13 cellular contexts compared by ENCODE assay signal in the genomic region with DNA sequence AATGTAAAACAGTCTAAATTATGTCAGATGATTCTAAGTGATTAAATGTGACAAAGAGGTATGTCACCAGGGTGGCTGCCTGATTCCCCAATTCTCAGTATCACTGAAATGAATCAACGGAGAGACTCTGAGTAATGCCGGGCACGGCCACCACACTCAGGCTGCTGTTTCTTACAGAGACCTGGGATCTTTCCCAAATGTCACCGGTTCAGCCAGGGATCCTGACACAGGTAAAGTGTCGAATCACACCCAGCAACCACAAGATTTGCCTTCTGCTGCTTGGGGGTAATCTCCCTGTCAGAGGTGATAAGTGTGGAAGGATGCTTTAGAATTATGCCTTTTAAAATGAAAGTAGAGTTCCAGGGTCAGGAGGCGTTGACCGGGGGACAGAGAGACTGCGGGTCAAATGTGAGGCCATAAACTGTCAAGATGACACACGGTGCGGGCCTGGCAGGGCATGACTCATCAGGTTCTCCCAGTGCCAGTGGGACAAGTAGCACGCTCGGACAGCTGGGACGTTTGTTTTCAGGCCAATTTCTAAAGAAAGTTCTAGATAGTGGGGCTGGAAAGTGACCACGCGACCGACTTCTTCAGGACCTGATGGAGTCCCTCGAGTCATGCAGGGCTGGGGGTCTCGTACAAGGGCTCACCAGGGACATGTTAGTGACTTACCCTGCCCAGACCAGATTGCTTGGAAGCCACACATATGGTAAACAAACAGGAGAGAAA. TPM values are rescaled to one million over a fixed set of nuclear protein-coding genes. Genes with fewer than 3 reads are reported as not detected.
DNase-seq lines count a peak whose midpoint lies in the region; ATAC-seq and TF ChIP-seq lines count a peak whose summit lies in the region.
"Had no signal": no experiment of that assay in that cellular context is flagged by ENCODE, and none has a peak within 500 bp of the region (broad histone marks: within the 10 kb centered on the region; RNA-seq: fewer than 3 reads in every experiment).

No MANE protein-coding gene starts in this region.

- H2AFZ ChIP-seq in ACC112 (ENCODE audit: low read length, unreplicated experiment): no peak overlapping the region
- peak overlapping the region; percentile 88; the same call in 1 of the 2 replicates for H2AFZ ChIP-seq in GM23338

- no peak overlapping the region for H3K4me2 ChIP-seq in GM23338

- H3K9me2 ChIP-seq in GM23338 (ENCODE audit: insufficient read depth): no peaks in the 10 kb centered on the region

- H3K27ac ChIP-seq in ACC112 (ENCODE audit: low read depth, low read length) (no peak overlapping the region), GM23338 (ENCODE audit: low read depth) (no peak overlapping the region)
- H3K27ac ChIP-seq: thoracic aorta, VCaP had no signal

- H3K4me1 ChIP-seq in ACC112 (ENCODE audit: control insufficient read depth, insufficient read depth, low read length, unreplicated experiment) (peaks cover 16% of the 10 kb centered on the region), GM23338 (ENCODE audit: insufficient read depth) (no peaks in the 10 kb centered on the region)

- H3K27me3 ChIP-seq in ACC112 (ENCODE audit: insufficient read depth, low read length) (no peaks in the 10 kb centered on the region), GM23338 (ENCODE audit: insufficient read depth) (no peaks in the 10 kb centered on the region)

- POLR2A ChIA-PET in GM10248 (lab: Yijun Ruan, JAX): no interaction called here

- no peak overlapping the region for H3K27ac Mint-ChIP-seq in GM23338

- CTCF ChIA-PET in GM10248 (lab: Yijun Ruan, JAX): interaction anchor here (1.0 to 1.3 kb wide), 2 partner anchors 88 to 732 kb away, joined by 3 read pairs; a partner anchor contains a TSS

- no peak overlapping the region for H3K4me3 Mint-ChIP-seq in GM23338

- H3K36me3 ChIP-seq in ACC112 (ENCODE audit: insufficient read depth, low read length): no peaks in the 10 kb centered on the region
- no peaks in the 10 kb centered on the region for H3K36me3 ChIP-seq in GM23338 (ENCODE audit: insufficient read depth)
- H3K36me3 ChIP-seq: thoracic aorta had no signal

- no peak for TF ChIP-seq CTCF in GM23338 (conservative IDR thresholded peaks at IDR 0.05; ENCODE audit: low read depth in 2 of 2)
- TF ChIP-seq CTCF in GM10248 (IDR thresholded peaks at IDR 0.05; ENCODE audit: control extremely low read depth, extremely low read depth, low read depth, missing control alignments): no peak

- H3K4me3 ChIP-seq in ACC112 (ENCODE audit: low read depth, low read length) (peak overlapping the region; percentile 14; the same call in 1 of the 2 replicates), GM23338 (no peak overlapping the region)
- H3K4me3 ChIP-seq: thoracic aorta had no signal

- no peaks in the 10 kb centered on the region for H4K20me1 ChIP-seq in GM23338 (replicated peaks; ENCODE audit: insufficient read depth)

- DNase-seq in GM23338 (ENCODE audit: low spot score) (no peak), SW480 (ENCODE audit: low spot score) (peak; percentile 82), glomerular visceral epithelial cell (ENCODE audit: extremely low spot score) (peak; percentile 40), GM10248 (ENCODE audit: extremely low spot score) (no peak), COLO668 (lab: John Stamatoyannopoulos, UW; ENCODE audit: unreplicated experiment) (no peak), NCI-H1105 (lab: John Stamatoyannopoulos, UW) (no peak)
- no peak for DNase-seq in central memory CD4-positive, alpha-beta T cell
- DNase-seq: anterior cingulate cortex, head of caudate nucleus, NCI-H524 treated with DMSO at 0.1 percent for 48 hours had no signal

- H3K4me1 Mint-ChIP-seq in GM23338: no peaks in the 10 kb centered on the region; the same call in 1 of the 3 replicates

- ATAC-seq in GM23338: no peak

- H3K79me2 ChIP-seq in ACC112 (ENCODE audit: control insufficient read depth, insufficient read depth, low read length, unreplicated experiment): no peaks in the 10 kb centered on the region
- no peaks in the 10 kb centered on the region for H3K79me2 ChIP-seq in GM23338 (replicated peaks; ENCODE audit: insufficient read depth)

- no peaks in the 10 kb centered on the region for H3K36me3 Mint-ChIP-seq in GM23338 (ENCODE audit: low read depth)

- no peaks in the 10 kb centered on the region for H3F3A ChIP-seq in GM23338 (replicated peaks; ENCODE audit: low read depth)

- H3K9me3 Mint-ChIP-seq in GM23338: no peaks in the 10 kb centered on the region

- no peaks in the 10 kb centered on the region for H3K27me3 Mint-ChIP-seq in GM23338 (ENCODE audit: insufficient read depth, low read depth, poor library complexity)

TF ChIP-seq in GM23338, 12 proteins besides CTCF, POLR2A, EP300 and RAD21:
- no peak for TF ChIP-seq POLR2AphosphoS5 (IDR thresholded peaks at IDR 0.05; ENCODE audit: low read depth)
- no peak for TF ChIP-seq ZNF331 (CRISPR knock-in tag; IDR thresholded peaks at IDR 0.05; ENCODE audit: low read depth)
- TF ChIP-seq STAT1 (IDR thresholded peaks at IDR 0.05; ENCODE audit: unreplicated experiment): no peak
- TF ChIP-seq NANOG (IDR thresholded peaks at IDR 0.05; ENCODE audit: borderline replicate concordance): no peak
- TF ChIP-seq, protein P1, sequence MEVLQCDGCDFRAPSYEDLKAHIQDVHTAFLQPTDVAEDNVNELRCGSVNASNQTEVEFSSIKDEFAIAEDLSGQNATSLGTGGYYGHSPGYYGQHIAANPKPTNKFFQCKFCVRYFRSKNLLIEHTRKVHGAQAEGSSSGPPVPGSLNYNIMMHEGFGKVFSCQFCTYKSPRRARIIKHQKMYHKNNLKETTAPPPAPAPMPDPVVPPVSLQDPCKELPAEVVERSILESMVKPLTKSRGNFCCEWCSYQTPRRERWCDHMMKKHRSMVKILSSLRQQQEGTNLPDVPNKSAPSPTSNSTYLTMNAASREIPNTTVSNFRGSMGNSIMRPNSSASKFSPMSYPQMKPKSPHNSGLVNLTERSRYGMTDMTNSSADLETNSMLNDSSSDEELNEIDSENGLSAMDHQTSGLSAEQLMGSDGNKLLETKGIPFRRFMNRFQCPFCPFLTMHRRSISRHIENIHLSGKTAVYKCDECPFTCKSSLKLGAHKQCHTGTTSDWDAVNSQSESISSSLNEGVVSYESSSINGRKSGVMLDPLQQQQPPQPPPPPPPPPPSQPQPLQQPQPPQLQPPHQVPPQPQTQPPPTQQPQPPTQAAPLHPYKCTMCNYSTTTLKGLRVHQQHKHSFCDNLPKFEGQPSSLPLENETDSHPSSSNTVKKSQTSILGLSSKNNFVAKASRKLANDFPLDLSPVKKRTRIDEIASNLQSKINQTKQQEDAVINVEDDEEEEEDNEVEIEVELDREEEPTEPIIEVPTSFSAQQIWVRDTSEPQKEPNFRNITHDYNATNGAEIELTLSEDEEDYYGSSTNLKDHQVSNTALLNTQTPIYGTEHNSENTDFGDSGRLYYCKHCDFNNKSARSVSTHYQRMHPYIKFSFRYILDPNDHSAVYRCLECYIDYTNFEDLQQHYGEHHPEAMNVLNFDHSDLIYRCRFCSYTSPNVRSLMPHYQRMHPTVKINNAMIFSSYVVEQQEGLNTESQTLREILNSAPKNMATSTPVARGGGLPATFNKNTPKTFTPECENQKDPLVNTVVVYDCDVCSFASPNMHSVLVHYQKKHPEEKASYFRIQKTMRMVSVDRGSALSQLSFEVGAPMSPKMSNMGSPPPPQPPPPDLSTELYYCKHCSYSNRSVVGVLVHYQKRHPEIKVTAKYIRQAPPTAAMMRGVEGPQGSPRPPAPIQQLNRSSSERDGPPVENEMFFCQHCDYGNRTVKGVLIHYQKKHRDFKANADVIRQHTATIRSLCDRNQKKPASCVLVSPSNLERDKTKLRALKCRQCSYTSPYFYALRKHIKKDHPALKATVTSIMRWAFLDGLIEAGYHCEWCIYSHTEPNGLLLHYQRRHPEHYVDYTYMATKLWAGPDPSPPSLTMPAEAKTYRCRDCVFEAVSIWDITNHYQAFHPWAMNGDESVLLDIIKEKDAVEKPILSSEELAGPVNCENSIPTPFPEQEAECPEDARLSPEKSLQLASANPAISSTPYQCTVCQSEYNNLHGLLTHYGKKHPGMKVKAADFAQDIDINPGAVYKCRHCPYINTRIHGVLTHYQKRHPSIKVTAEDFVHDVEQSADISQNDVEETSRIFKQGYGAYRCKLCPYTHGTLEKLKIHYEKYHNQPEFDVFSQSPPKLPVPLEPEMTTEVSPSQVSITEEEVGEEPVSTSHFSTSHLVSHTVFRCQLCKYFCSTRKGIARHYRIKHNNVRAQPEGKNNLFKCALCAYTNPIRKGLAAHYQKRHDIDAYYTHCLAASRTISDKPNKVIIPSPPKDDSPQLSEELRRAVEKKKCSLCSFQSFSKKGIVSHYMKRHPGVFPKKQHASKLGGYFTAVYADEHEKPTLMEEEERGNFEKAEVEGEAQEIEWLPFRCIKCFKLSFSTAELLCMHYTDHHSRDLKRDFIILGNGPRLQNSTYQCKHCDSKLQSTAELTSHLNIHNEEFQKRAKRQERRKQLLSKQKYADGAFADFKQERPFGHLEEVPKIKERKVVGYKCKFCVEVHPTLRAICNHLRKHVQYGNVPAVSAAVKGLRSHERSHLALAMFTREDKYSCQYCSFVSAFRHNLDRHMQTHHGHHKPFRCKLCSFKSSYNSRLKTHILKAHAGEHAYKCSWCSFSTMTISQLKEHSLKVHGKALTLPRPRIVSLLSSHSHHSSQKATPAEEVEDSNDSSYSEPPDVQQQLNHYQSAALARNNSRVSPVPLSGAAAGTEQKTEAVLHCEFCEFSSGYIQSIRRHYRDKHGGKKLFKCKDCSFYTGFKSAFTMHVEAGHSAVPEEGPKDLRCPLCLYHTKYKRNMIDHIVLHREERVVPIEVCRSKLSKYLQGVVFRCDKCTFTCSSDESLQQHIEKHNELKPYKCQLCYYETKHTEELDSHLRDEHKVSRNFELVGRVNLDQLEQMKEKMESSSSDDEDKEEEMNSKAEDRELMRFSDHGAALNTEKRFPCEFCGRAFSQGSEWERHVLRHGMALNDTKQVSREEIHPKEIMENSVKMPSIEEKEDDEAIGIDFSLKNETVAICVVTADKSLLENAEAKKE (CRISPR knock-in tag; IDR thresholded peaks at IDR 0.05): no peak
- no peak for TF ChIP-seq EZH2phosphoT487 (IDR thresholded peaks at IDR 0.05; ENCODE audit: unreplicated experiment)
- no peak for TF ChIP-seq EZH2 (IDR thresholded peaks at IDR 0.05; ENCODE audit: low read depth, unreplicated experiment)

RNA-seq across cellular contexts. Expression of a gene that starts 48.9 kb away (rescaled TPM):
- total RNA-seq in GM23338 (2014; rRNA removed; shearing (Covaris generic)): 0.62 and 0.73 TPM in 2 replicates
- 0.65 and 0.90 TPM in 2 replicates for polyA plus RNA-seq in GM23338 (2016; fragmentation: Nextera tagmentation; extraction: Ambion mirVana)

Comparison
In these comparisons a context has a peak if more than half of its experiments do, and no peak if none do; other contexts are left out.
1. DNase-seq: peak in SW480 (single experiment) and glomerular visceral epithelial cell (single experiment); none in GM23338 (single experiment), GM10248 (single experiment), central memory CD4-positive, alpha-beta T cell (single experiment), COLO668 (single experiment) and NCI-H1105 (single experiment).